15 cellular contexts compared by ENCODE assay signal in genomic region chr12:13268606-13269005, GRCh38.
A peak's percentile ranks its signal among the peaks of the same experiment; 100 is the strongest.
DNase-seq lines count a peak whose midpoint lies in the region; ATAC-seq and TF ChIP-seq lines count a peak whose summit lies in the region.
"Had no signal": no experiment of that assay in that cellular context is flagged by ENCODE, and none has a peak within 500 bp of the region (broad histone marks: within the 10 kb centered on the region; RNA-seq: fewer than 3 reads in every experiment).

No MANE protein-coding gene starts in this region.

- H2AK5ac ChIP-seq in IMR-90 (ENCODE audit: low read depth, low read length): no peak overlapping the region

- dilution Hi-C loops in IMR-90 (cut with HindIII; ENCODE audit: low sequenced_read_pairs, unreplicated experiment): no loop called here

- H4K20me1 ChIP-seq in IMR-90 (ENCODE audit: insufficient read depth, low read length): no peaks in the 10 kb centered on the region
- H4K20me1 ChIP-seq: BLaER1 treated with 17β-estradiol and CSF1 and Interleukin-3, amounts not matched to agents 10 nM and 100 nM had no signal

- no peak overlapping the region for H2BK20ac ChIP-seq in IMR-90 (ENCODE audit: low read depth, low read length)

- peaks cover 6% of the 10 kb centered on the region for H3K9me3 Mint-ChIP-seq in nephron progenitor cell
- H3K9me3 Mint-ChIP-seq: CD8-positive, alpha-beta T cell; HFFc6 had no signal

- CTCF ChIA-PET in IMR-90 (lab: Yijun Ruan, JAX): interaction anchor here (1.1 to 1.8 kb wide), 2 partner anchors 10 to 13 kb away, joined by 3 to 7 read pairs; no protein-coding TSS in a partner anchor

- H3K4me3 Mint-ChIP-seq in nephron progenitor cell: no peak overlapping the region
- H3K4me3 Mint-ChIP-seq: B cell; CD8-positive, alpha-beta T cell; HFFc6 had no signal

- no peaks in the 10 kb centered on the region for H3K4me1 ChIP-seq in IMR-90 (ENCODE audit: control insufficient read depth, insufficient read depth, low read length)

- H3K4me3 ChIP-seq in IMR-90 (ENCODE audit: insufficient read depth, low read depth, low read length): no peak overlapping the region
- H3K4me3 ChIP-seq: BLaER1 treated with 17β-estradiol and CSF1 and Interleukin-3, amounts not matched to agents 10 nM and 100 nM; GM23248 had no signal

- no peak overlapping the region for H2BK15ac ChIP-seq in IMR-90 (ENCODE audit: low read depth, low read length)

- intact Hi-C loops in IMR-90 (cut with micrococcal nuclease): no loop called here

- no peak overlapping the region for H3K27ac ChIP-seq in IMR-90 (ENCODE audit: insufficient read depth, low read length)
- H3K27ac ChIP-seq: BLaER1 treated with 17β-estradiol and CSF1 and Interleukin-3, amounts not matched to agents 10 nM and 100 nM; GM23248; HL-60 had no signal

- TF ChIP-seq POLR2A in IMR-90 (IDR thresholded peaks at IDR 0.05; ENCODE audit: low read depth, low read length): no peak

- H3K9me1 ChIP-seq in IMR-90 (ENCODE audit: insufficient read depth, low read length): no peaks in the 10 kb centered on the region

- BruUV-seq in IMR-90 (replicated peaks; lab: Mats Ljungman, UMichigan): no TSS peak

- TF ChIP-seq CTCF in IMR-90 (conservative IDR thresholded peaks at IDR 0.05; ENCODE audit: low read depth, low read length): no peak
- TF ChIP-seq CTCF in nephron progenitor cell (IDR thresholded peaks at IDR 0.05): no peak

- no peak overlapping the region for H3K56ac ChIP-seq in IMR-90 (ENCODE audit: extremely low read depth, insufficient read depth, low read length)

- DNase-seq in IMR-90 (no peak), left kidney (ENCODE audit: low read depth, low spot score) (peak; percentile 69), nephron progenitor cell (no peak), COLO829 (ENCODE audit: low spot score) (no peak), anterior cingulate cortex (lab: John Stamatoyannopoulos, UW) (no peak)
- DNase-seq: CD8-positive, alpha-beta T cell; COR-L47; GM23248; H7; HFFc6 had no signal

- POLR2A ChIA-PET in IMR-90 (lab: Charles Lee; ENCODE audit: unreplicated experiment): no interaction called here

- no peak overlapping the region for H3K4ac ChIP-seq in IMR-90 (ENCODE audit: low read depth, low read length)

- no peak overlapping the region for H3K18ac ChIP-seq in IMR-90 (ENCODE audit: low read depth, low read length)

- 77% methylated on average over 6 of the region's 8 CpGs; no CpG with 5 or more reads in 1 of the 2 experiments for WGBS in IMR-90 (ENCODE audit: extremely low coverage in 2 of 2, insufficient read length in 1 of 2), 2 experiments

- ATAC-seq in IMR-90 (ENCODE audit: low read depth): no peak
- no peak for ATAC-seq in SK-N-SH treated with all-trans-retinoic acid at 6 μM for 48 hours
- ATAC-seq: CD8-positive, alpha-beta T cell; HCT116 had no signal

- H2AFZ ChIP-seq in IMR-90 (replicated peaks; ENCODE audit: low read length, poor library complexity): peak overlapping the region; percentile 27
- H2AFZ ChIP-seq: GM23248 had no signal

- TF ChIP-seq RAD21 in IMR-90 (IDR thresholded peaks at IDR 0.05; ENCODE audit: low read length): no peak

- no peak overlapping the region for H2BK5ac ChIP-seq in IMR-90 (ENCODE audit: low read depth, low read length, poor library complexity, severe bottlenecking)

- peak overlapping the region; percentile 21 for H3K27ac Mint-ChIP-seq in nephron progenitor cell
- H3K27ac Mint-ChIP-seq: B cell; CD8-positive, alpha-beta T cell; HFFc6 had no signal

- H3K79me1 ChIP-seq in IMR-90 (ENCODE audit: low read depth in 1 of 2, low read length in 2 of 2): no peaks in the 10 kb centered on the region

- H3K23ac ChIP-seq in IMR-90 (ENCODE audit: low read depth, low read length): no peak overlapping the region

- no peak overlapping the region for H3K9ac ChIP-seq in IMR-90 (ENCODE audit: low read depth, low read length)
- H3K9ac ChIP-seq: BLaER1 treated with 17β-estradiol and CSF1 and Interleukin-3, amounts not matched to agents 10 nM and 100 nM; GM23248 had no signal

- H3K4me1 Mint-ChIP-seq in nephron progenitor cell: peaks cover 20% of the 10 kb centered on the region
- H3K4me1 Mint-ChIP-seq: B cell had no signal

- H2AK9ac ChIP-seq in IMR-90 (replicated peaks; ENCODE audit: low read depth, low read length, poor library complexity): peak overlapping the region; percentile 20

- no peak overlapping the region for H4K8ac ChIP-seq in IMR-90 (ENCODE audit: low read depth in 2 of 2, low read length in 2 of 2)

- H3K27me3 Mint-ChIP-seq in nephron progenitor cell (ENCODE audit: low read depth, poor library complexity): peaks cover 6% of the 10 kb centered on the region

- in situ Hi-C loops in IMR-90 (cut with MboI; ENCODE audit: low sequenced_read_pairs): no loop called here

- H3K14ac ChIP-seq in IMR-90 (replicated peaks; ENCODE audit: low read depth, low read length): no peak overlapping the region

- no peak overlapping the region for H4K91ac ChIP-seq in IMR-90 (ENCODE audit: insufficient read depth, low read depth, low read length)

- no peak overlapping the region for H2BK120ac ChIP-seq in IMR-90 (ENCODE audit: low read depth, low read length)

- peaks cover 52% of the 10 kb centered on the region for H3K27me3 ChIP-seq in IMR-90 (ENCODE audit: control insufficient read depth, insufficient read depth, low read length)
- H3K27me3 ChIP-seq: BLaER1 treated with 17β-estradiol and CSF1 and Interleukin-3, amounts not matched to agents 10 nM and 100 nM had no signal

- H4K5ac ChIP-seq in IMR-90 (ENCODE audit: low read depth, low read length): no peak overlapping the region

- H3K9me3 ChIP-seq in IMR-90 (ENCODE audit: control insufficient read depth, insufficient read depth, low read length): no peaks in the 10 kb centered on the region

- peaks cover 5% of the 10 kb centered on the region for H3K36me3 Mint-ChIP-seq in nephron progenitor cell (ENCODE audit: low read depth)
- H3K36me3 Mint-ChIP-seq: CD8-positive, alpha-beta T cell had no signal

- no peak overlapping the region for H3K4me2 ChIP-seq in IMR-90 (ENCODE audit: low read depth, low read length)
- H3K4me2 ChIP-seq: BLaER1 treated with 17β-estradiol and CSF1 and Interleukin-3, amounts not matched to agents 10 nM and 100 nM had no signal

- H3K36me3 ChIP-seq in IMR-90 (ENCODE audit: control insufficient read depth, insufficient read depth, low read length): no peaks in the 10 kb centered on the region
- H3K36me3 ChIP-seq: BLaER1 treated with 17β-estradiol and CSF1 and Interleukin-3, amounts not matched to agents 10 nM and 100 nM had no signal

TF ChIP-seq in IMR-90, 13 proteins besides CTCF, POLR2A, EP300 and RAD21 (continues in another document):
- TF ChIP-seq CHD1 (IDR thresholded peaks at IDR 0.05; ENCODE audit: low read depth, low read length) (no peak), MXI1 (IDR thresholded peaks at IDR 0.05; ENCODE audit: borderline replicate concordance, low read depth, low read length) (no peak), RFX5 (IDR thresholded peaks at IDR 0.05; ENCODE audit: low read depth, low read length) (no peak), SMC3 (IDR thresholded peaks at IDR 0.05; ENCODE audit: low read depth, low read length) (no peak), NFE2L2 (IDR thresholded peaks at IDR 0.05; ENCODE audit: low read depth, low read length) (no peak), ELK1 (IDR thresholded peaks at IDR 0.05; ENCODE audit: borderline replicate concordance, low read depth, low read length) (no peak), FOS (IDR thresholded peaks at IDR 0.05; ENCODE audit: low read depth, low read length) (no peak), MAFK (IDR thresholded peaks at IDR 0.05; ENCODE audit: low read depth, low read length) (no peak), RCOR1 (IDR thresholded peaks at IDR 0.05; ENCODE audit: insufficient replicate concordance, low read length) (no peak), CEBPB (IDR thresholded peaks at IDR 0.05; ENCODE audit: low read depth, low read length) (no peak), BHLHE40 (IDR thresholded peaks at IDR 0.05; ENCODE audit: low read depth, low read length) (no peak), MAZ (IDR thresholded peaks at IDR 0.05; ENCODE audit: borderline replicate concordance, low read depth, low read length) (no peak)

TF ChIP-seq in SK-N-SH treated with all-trans-retinoic acid at 6 μM for 48 hours, 23 proteins besides CTCF, POLR2A, EP300 and RAD21:
- TF ChIP-seq ISL1 (CRISPR knock-in tag; IDR thresholded peaks at IDR 0.05) (no peak), ZFP3 (CRISPR knock-in tag; IDR thresholded peaks at IDR 0.05) (no peak), TOX (CRISPR knock-in tag; IDR thresholded peaks at IDR 0.05; ENCODE audit: borderline replicate concordance) (no peak), ARNTL (CRISPR knock-in tag; IDR thresholded peaks at IDR 0.05; ENCODE audit: borderline replicate concordance, low read depth) (no peak), CREB5 (CRISPR knock-in tag; IDR thresholded peaks at IDR 0.05; ENCODE audit: low read depth) (no peak), SNAI2 (CRISPR knock-in tag; IDR thresholded peaks at IDR 0.05) (no peak), ZNF70 (CRISPR knock-in tag; IDR thresholded peaks at IDR 0.05) (no peak), ZNF8 (CRISPR knock-in tag; IDR thresholded peaks at IDR 0.05) (no peak)
